1 cellular context compared by ENCODE assay signal in the genomic region with DNA sequence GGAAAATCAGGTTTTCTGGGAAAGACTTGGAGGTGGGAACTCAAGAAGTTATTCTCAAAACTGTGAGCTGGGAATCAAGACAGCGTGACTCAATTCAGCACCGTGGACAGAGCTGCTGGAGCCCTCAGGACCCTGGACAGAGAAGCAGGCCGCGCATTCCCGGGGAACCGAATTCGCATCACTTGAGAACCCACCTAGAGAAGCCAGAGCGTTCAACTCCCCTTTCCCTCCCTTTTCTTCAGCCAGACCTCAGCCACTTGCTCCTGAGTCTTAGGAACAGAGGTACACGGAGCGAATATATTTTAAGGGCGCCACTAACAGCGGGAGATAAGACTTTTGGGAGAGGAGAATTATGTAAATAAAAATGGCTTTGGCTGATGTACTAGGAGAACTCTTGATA.
A peak's percentile ranks its signal among the peaks of the same experiment; 100 is the strongest.
TF ChIP-seq lines count a peak whose summit lies in the region.

No MANE protein-coding gene starts in this region.

TF ChIP-seq in GM12878, 131 proteins besides CTCF, POLR2A, EP300 and RAD21 (continued from another document and continues in another):
- no peak for TF ChIP-seq RAD51 (IDR thresholded peaks at IDR 0.05)
- TF ChIP-seq, protein P1, sequence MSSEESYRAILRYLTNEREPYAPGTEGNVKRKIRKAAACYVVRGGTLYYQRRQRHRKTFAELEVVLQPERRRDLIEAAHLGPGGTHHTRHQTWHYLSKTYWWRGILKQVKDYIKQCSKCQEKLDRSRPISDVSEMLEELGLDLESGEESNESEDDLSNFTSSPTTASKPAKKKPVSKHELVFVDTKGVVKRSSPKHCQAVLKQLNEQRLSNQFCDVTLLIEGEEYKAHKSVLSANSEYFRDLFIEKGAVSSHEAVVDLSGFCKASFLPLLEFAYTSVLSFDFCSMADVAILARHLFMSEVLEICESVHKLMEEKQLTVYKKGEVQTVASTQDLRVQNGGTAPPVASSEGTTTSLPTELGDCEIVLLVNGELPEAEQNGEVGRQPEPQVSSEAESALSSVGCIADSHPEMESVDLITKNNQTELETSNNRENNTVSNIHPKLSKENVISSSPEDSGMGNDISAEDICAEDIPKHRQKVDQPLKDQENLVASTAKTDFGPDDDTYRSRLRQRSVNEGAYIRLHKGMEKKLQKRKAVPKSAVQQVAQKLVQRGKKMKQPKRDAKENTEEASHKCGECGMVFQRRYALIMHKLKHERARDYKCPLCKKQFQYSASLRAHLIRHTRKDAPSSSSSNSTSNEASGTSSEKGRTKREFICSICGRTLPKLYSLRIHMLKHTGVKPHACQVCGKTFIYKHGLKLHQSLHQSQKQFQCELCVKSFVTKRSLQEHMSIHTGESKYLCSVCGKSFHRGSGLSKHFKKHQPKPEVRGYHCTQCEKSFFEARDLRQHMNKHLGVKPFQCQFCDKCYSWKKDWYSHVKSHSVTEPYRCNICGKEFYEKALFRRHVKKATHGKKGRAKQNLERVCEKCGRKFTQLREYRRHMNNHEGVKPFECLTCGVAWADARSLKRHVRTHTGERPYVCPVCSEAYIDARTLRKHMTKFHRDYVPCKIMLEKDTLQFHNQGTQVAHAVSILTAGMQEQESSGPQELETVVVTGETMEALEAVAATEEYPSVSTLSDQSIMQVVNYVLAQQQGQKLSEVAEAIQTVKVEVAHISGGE (CRISPR knock-in tag; IDR thresholded peaks at IDR 0.05), result no peak
- TF ChIP-seq, protein P2, sequence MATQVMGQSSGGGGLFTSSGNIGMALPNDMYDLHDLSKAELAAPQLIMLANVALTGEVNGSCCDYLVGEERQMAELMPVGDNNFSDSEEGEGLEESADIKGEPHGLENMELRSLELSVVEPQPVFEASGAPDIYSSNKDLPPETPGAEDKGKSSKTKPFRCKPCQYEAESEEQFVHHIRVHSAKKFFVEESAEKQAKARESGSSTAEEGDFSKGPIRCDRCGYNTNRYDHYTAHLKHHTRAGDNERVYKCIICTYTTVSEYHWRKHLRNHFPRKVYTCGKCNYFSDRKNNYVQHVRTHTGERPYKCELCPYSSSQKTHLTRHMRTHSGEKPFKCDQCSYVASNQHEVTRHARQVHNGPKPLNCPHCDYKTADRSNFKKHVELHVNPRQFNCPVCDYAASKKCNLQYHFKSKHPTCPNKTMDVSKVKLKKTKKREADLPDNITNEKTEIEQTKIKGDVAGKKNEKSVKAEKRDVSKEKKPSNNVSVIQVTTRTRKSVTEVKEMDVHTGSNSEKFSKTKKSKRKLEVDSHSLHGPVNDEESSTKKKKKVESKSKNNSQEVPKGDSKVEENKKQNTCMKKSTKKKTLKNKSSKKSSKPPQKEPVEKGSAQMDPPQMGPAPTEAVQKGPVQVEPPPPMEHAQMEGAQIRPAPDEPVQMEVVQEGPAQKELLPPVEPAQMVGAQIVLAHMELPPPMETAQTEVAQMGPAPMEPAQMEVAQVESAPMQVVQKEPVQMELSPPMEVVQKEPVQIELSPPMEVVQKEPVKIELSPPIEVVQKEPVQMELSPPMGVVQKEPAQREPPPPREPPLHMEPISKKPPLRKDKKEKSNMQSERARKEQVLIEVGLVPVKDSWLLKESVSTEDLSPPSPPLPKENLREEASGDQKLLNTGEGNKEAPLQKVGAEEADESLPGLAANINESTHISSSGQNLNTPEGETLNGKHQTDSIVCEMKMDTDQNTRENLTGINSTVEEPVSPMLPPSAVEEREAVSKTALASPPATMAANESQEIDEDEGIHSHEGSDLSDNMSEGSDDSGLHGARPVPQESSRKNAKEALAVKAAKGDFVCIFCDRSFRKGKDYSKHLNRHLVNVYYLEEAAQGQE (IDR thresholded peaks at IDR 0.05; ENCODE audit: low read depth, low read length), result peak; percentile 100
- TF ChIP-seq, protein P3, sequence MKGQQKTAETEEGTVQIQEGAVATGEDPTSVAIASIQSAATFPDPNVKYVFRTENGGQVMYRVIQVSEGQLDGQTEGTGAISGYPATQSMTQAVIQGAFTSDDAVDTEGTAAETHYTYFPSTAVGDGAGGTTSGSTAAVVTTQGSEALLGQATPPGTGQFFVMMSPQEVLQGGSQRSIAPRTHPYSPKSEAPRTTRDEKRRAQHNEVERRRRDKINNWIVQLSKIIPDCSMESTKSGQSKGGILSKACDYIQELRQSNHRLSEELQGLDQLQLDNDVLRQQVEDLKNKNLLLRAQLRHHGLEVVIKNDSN (IDR thresholded peaks at IDR 0.05; ENCODE audit: borderline replicate concordance, extremely low read length, insufficient read depth, low read depth, low read length), result no peak
- no peak for TF ChIP-seq SUPT20H (IDR thresholded peaks at IDR 0.05; ENCODE audit: borderline replicate concordance, control insufficient read depth, low read depth, low read length)
- no peak for TF ChIP-seq TCF3 (IDR thresholded peaks at IDR 0.05; ENCODE audit: borderline replicate concordance, insufficient read depth, low read depth, low read length)
- no peak for TF ChIP-seq KLF5 (IDR thresholded peaks at IDR 0.05; ENCODE audit: partially characterized antibody)
- TF ChIP-seq YBX1 (IDR thresholded peaks at IDR 0.05), result no peak
- TF ChIP-seq EGR1 (IDR thresholded peaks at IDR 0.05; ENCODE audit: borderline replicate concordance in 1 of 2, low read depth in 2 of 2, low read length in 2 of 2), result no peak
- TF ChIP-seq, protein P4, sequence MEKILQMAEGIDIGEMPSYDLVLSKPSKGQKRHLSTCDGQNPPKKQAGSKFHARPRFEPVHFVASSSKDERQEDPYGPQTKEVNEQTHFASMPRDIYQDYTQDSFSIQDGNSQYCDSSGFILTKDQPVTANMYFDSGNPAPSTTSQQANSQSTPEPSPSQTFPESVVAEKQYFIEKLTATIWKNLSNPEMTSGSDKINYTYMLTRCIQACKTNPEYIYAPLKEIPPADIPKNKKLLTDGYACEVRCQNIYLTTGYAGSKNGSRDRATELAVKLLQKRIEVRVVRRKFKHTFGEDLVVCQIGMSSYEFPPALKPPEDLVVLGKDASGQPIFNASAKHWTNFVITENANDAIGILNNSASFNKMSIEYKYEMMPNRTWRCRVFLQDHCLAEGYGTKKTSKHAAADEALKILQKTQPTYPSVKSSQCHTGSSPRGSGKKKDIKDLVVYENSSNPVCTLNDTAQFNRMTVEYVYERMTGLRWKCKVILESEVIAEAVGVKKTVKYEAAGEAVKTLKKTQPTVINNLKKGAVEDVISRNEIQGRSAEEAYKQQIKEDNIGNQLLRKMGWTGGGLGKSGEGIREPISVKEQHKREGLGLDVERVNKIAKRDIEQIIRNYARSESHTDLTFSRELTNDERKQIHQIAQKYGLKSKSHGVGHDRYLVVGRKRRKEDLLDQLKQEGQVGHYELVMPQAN (conservative IDR thresholded peaks at IDR 0.05), result peak; percentile 89
- peak; percentile 99 for TF ChIP-seq SREBF1 (IDR thresholded peaks at IDR 0.05; ENCODE audit: low read length)
- no peak for TF ChIP-seq ATF3 (IDR thresholded peaks at IDR 0.05; ENCODE audit: borderline replicate concordance, extremely low read depth, low read depth, low read length)
- peak; percentile 98 for TF ChIP-seq MXI1 (IDR thresholded peaks at IDR 0.05; ENCODE audit: low read depth, low read length)
- peak; percentile 98 for TF ChIP-seq SIN3A (IDR thresholded peaks at IDR 0.05; ENCODE audit: low read depth, low read length)
- TF ChIP-seq KDM1A (IDR thresholded peaks at IDR 0.05; ENCODE audit: borderline replicate concordance), result no peak
- TF ChIP-seq ESRRA (IDR thresholded peaks at IDR 0.05; ENCODE audit: low read length), result no peak
- TF ChIP-seq CEBPZ (IDR thresholded peaks at IDR 0.05; ENCODE audit: low read depth, low read length), result no peak
- no peak for TF ChIP-seq KAT2A (conservative IDR thresholded peaks at IDR 0.05; ENCODE audit: control insufficient read depth, low read depth, low read length)
- TF ChIP-seq JUNB (IDR thresholded peaks at IDR 0.05), result no peak
- TF ChIP-seq, protein P5, sequence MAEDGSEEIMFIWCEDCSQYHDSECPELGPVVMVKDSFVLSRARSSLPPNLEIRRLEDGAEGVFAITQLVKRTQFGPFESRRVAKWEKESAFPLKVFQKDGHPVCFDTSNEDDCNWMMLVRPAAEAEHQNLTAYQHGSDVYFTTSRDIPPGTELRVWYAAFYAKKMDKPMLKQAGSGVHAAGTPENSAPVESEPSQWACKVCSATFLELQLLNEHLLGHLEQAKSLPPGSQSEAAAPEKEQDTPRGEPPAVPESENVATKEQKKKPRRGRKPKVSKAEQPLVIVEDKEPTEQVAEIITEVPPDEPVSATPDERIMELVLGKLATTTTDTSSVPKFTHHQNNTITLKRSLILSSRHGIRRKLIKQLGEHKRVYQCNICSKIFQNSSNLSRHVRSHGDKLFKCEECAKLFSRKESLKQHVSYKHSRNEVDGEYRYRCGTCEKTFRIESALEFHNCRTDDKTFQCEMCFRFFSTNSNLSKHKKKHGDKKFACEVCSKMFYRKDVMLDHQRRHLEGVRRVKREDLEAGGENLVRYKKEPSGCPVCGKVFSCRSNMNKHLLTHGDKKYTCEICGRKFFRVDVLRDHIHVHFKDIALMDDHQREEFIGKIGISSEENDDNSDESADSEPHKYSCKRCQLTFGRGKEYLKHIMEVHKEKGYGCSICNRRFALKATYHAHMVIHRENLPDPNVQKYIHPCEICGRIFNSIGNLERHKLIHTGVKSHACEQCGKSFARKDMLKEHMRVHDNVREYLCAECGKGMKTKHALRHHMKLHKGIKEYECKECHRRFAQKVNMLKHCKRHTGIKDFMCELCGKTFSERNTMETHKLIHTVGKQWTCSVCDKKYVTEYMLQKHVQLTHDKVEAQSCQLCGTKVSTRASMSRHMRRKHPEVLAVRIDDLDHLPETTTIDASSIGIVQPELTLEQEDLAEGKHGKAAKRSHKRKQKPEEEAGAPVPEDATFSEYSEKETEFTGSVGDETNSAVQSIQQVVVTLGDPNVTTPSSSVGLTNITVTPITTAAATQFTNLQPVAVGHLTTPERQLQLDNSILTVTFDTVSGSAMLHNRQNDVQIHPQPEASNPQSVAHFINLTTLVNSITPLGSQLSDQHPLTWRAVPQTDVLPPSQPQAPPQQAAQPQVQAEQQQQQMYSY (CRISPR knock-in tag; IDR thresholded peaks at IDR 0.05), result no peak
- TF ChIP-seq, protein P6, sequence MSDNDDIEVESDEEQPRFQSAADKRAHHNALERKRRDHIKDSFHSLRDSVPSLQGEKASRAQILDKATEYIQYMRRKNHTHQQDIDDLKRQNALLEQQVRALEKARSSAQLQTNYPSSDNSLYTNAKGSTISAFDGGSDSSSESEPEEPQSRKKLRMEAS (IDR thresholded peaks at IDR 0.05; ENCODE audit: low read depth, low read length), result peak; percentile 84; the same call in 1 of the 2 replicates
- TF ChIP-seq, protein P7, sequence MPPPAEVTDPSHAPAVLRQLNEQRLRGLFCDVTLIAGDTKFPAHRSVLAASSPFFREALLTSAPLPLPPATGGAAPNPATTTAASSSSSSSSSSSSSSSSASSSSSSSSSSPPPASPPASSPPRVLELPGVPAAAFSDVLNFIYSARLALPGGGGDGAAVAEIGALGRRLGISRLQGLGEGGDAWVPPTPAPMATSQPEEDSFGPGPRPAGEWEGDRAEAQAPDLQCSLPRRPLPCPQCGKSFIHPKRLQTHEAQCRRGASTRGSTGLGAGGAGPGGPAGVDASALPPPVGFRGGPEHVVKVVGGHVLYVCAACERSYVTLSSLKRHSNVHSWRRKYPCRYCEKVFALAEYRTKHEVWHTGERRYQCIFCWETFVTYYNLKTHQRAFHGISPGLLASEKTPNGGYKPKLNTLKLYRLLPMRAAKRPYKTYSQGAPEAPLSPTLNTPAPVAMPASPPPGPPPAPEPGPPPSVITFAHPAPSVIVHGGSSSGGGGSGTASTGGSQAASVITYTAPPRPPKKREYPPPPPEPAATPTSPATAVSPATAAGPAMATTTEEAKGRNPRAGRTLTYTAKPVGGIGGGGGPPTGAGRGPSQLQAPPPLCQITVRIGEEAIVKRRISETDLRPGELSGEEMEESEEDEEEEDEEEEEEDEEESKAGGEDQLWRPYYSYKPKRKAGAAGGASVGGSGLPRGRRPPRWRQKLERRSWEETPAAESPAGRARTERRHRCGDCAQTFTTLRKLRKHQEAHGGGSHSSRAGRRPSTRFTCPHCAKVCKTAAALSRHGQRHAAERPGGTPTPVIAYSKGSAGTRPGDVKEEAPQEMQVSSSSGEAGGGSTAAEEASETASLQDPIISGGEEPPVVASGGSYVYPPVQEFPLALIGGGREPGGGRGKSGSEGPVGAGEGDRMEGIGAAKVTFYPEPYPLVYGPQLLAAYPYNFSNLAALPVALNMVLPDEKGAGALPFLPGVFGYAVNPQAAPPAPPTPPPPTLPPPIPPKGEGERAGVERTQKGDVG (CRISPR knock-in tag; IDR thresholded peaks at IDR 0.05), result no peak
- TF ChIP-seq SUZ12 (IDR thresholded peaks at IDR 0.05; ENCODE audit: unreplicated experiment), result no peak
- TF ChIP-seq, protein P8, sequence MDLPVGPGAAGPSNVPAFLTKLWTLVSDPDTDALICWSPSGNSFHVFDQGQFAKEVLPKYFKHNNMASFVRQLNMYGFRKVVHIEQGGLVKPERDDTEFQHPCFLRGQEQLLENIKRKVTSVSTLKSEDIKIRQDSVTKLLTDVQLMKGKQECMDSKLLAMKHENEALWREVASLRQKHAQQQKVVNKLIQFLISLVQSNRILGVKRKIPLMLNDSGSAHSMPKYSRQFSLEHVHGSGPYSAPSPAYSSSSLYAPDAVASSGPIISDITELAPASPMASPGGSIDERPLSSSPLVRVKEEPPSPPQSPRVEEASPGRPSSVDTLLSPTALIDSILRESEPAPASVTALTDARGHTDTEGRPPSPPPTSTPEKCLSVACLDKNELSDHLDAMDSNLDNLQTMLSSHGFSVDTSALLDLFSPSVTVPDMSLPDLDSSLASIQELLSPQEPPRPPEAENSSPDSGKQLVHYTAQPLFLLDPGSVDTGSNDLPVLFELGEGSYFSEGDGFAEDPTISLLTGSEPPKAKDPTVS (IDR thresholded peaks at IDR 0.05; ENCODE audit: low read depth, low read length), result no peak
- TF ChIP-seq RCOR1 (conservative IDR thresholded peaks at IDR 0.05; ENCODE audit: low read depth, low read length), result peak; percentile 99
